Comparison of ENCODE assay signal across 8 cellular contexts in the genomic region with DNA sequence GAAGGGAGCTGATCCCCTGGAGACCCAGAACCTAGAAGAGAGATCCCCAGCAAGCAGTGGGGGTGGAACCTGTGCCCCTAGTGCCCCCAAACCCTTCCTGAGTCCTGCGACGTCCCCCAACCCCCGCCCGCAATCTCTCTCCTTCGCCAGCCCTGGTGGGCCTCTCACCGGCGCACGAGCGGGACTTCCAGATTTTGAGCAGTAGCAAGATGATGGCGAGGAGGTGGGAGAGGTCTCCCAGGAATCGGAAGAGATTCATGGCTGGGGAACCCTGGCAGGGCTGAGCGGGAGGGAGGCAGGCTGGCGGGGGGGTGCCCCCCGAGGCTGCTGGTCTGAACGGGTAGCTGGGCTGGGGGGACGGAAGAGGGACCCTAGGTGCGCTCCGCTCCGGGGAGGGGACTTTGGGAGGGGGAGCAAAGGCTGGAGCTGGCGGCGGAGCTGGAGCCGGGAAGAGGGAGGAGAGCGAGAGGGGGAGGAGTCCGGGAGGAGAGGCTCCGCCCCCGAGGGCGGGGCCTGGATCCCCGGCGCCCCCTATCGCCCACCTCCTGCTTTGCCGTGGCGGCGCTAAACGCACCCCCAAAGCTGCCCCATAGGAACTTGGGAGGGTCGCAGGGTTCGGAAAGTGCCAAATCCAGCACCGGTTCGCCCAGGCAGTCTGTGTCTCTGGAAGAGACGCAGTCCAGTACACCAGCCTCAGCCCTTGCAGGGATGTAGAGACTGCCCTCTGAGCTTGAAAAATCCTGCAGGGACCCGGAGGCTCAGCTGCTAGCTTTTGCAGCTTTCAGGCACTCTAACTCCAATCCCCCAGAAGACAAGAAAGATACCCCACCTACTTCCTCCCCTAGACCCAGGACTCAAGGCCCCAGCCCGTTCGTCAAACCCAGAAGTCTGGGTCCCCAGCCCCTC. TPM values are rescaled to one million over a fixed set of nuclear protein-coding genes. Genes with fewer than 3 reads are reported as not detected.
DNase-seq lines count a peak whose midpoint lies in the region; ATAC-seq and TF ChIP-seq lines count a peak whose summit lies in the region.

TSS of gene KDELR1 (minus strand) at position 452 of the 906 bp plus-strand sequence. CDS start at position 259, 193 bp downstream.

- peak; percentile 71 for ATAC-seq in HG03175 (IDR thresholded peaks at IDR 0.05; ENCODE audit: unreplicated experiment)

- TF ChIP-seq CTCF in epithelial cell of esophagus (IDR thresholded peaks at IDR 0.05; ENCODE audit: insufficient read depth, low read depth, low read length, missing control alignments) = peak; percentile 84

- peak within 1 kb of the TSS; percentile 98 for H3K9ac ChIP-seq in NT2/D1 (ENCODE audit: insufficient read length, low read depth)

- H3K36me3 ChIP-seq in NT2/D1 (ENCODE audit: insufficient read depth, insufficient read length, low read length) = peaks cover 25% of the 10 kb centered on the region

- peaks cover 12% of the 10 kb centered on the region for H3K4me1 ChIP-seq in NT2/D1 (ENCODE audit: insufficient read depth, insufficient read length)
- H3K4me1 ChIP-seq in mononuclear cell (ENCODE audit: insufficient read depth, low read length) = peaks cover 29% of the 10 kb centered on the region

- peak within 1 kb of the TSS; percentile 83 for H3K4me3 ChIP-seq in NT2/D1 (ENCODE audit: insufficient read length, low read depth)
- peak within 1 kb of the TSS; percentile 96 for H3K4me3 ChIP-seq in epithelial cell of esophagus (ENCODE audit: low read length)
- peak within 1 kb of the TSS; percentile 87 for H3K4me3 ChIP-seq in mononuclear cell (ENCODE audit: low read length)

- peak; percentile 60 for DNase-seq in NK-92 treated with Interleukin-12 subunit alpha and Interleukin-12 subunit beta, amount 100 ng/mL, for 24 hours (lab: John Stamatoyannopoulos, UW)
- DNase-seq in NK-92 (lab: John Stamatoyannopoulos, UW; ENCODE audit: unreplicated experiment) (no peak), NT2/D1 (ENCODE audit: low read depth, low spot score) (no peak), activated T-cell treated with anti-CD3 and anti-CD28 coated beads for 4 hours (peak; percentile 66), epithelial cell of esophagus (ENCODE audit: low read depth) (peak; percentile 73)
- peak; percentile 43 to 47 for DNase-seq in stimulated activated CD8-positive, alpha-beta memory T cell treated with anti-CD3 and anti-CD28 coated beads, Interleukin-4, amount 100 ng/mL, for 4 hours (ENCODE audit: low read depth in 2 of 2, low spot score in 1 of 2)

- H3K9me3 ChIP-seq in NT2/D1 (ENCODE audit: insufficient read depth, low read length) = no peaks in the 10 kb centered on the region
- H3K9me3 ChIP-seq in mononuclear cell (ENCODE audit: low read depth, low read length) = no peaks in the 10 kb centered on the region

- peaks cover 36% of the 10 kb centered on the region for H3K27me3 ChIP-seq in NT2/D1 (ENCODE audit: insufficient read depth, insufficient read length)
- H3K27me3 ChIP-seq in mononuclear cell (ENCODE audit: insufficient read depth, low read length) = peaks cover 36% of the 10 kb centered on the region

RNA-seq across cellular contexts. Expression of gene KDELR1, which starts in this region (rescaled TPM):
- 20.0 TPM for total RNA-seq in mononuclear cell

Comparison
In these comparisons a context has a peak if more than half of its experiments do, and no peak if none do; other contexts are left out.
1. DNase-seq: peak in NK-92 treated with Interleukin-12 subunit alpha and Interleukin-12 subunit beta, amount 100 ng/mL, for 24 hours (single experiment), activated T-cell treated with anti-CD3 and anti-CD28 coated beads for 4 hours (single experiment), epithelial cell of esophagus (single experiment) and stimulated activated CD8-positive, alpha-beta memory T cell treated with anti-CD3 and anti-CD28 coated beads, Interleukin-4, amount 100 ng/mL, for 4 hours (2 of 2); none in NK-92 (single experiment) and NT2/D1 (single experiment).
2. Peak in every context shown above with its lines, with median percentiles within 50 percentile points of each other: H3K4me3 ChIP-seq.